ENCODE assay signal across 7 cellular contexts in genomic region chr10:788796-789748, GRCh38.
DNase-seq lines count a peak whose midpoint lies in the region; ATAC-seq and TF ChIP-seq lines count a peak whose summit lies in the region.

No MANE protein-coding gene starts in this region.

- H3K36me3 ChIP-seq in breast epithelium, result no peaks in the 10 kb centered on the region

- peaks cover 0 to 4% of the 10 kb centered on the region in 2 donors for H3K4me1 ChIP-seq in breast epithelium

- no peaks in the 10 kb centered on the region for H3K27me3 ChIP-seq in breast epithelium

- intact Hi-C loops in breast epithelium (cut with DNase I; ENCODE audit: low total_unique reads), result loop anchor here (10.0 kb wide), 1 partner anchor 284 kb away; no protein-coding TSS in a partner anchor

- H3K4me3 ChIP-seq in GM12864 (ENCODE audit: low read depth, low read length), result no peak overlapping the region
- H3K4me3 ChIP-seq in breast epithelium, result peak overlapping the region; percentile 25 to 74 (median 52)
- peak overlapping the region; percentile 7 for H3K4me3 ChIP-seq in skeletal muscle cell (ENCODE audit: low read depth, low read length)

- ATAC-seq in HG02884 (IDR thresholded peaks at IDR 0.05; ENCODE audit: unreplicated experiment), result no peak

- peak overlapping the region; percentile 40 to 43 for H3K27ac ChIP-seq in breast epithelium

- no peaks in the 10 kb centered on the region for H3K9me3 ChIP-seq in breast epithelium

- no peak for TF ChIP-seq POLR2A in breast epithelium (IDR thresholded peaks at IDR 0.05)

- no peak for DNase-seq in GM12864 (ENCODE audit: low read depth)
- DNase-seq in NCI-H748 treated with DMSO at 0.1 percent for 48 hours (lab: John Stamatoyannopoulos, UW), result peak; percentile 31
- DNase-seq in breast epithelium (ENCODE audit: low spot score in 2 of 2), result peak; percentile 77
- peak; percentile 82 for DNase-seq in inferior parietal cortex (ENCODE audit: extremely low spot score)
- DNase-seq in skeletal muscle cell (ENCODE audit: low read depth), result no peak
- no peak for DNase-seq in SIG-M5 (lab: John Stamatoyannopoulos, UW)

- peak; percentile 44 for TF ChIP-seq CTCF in GM12864 (IDR thresholded peaks at IDR 0.05; ENCODE audit: low read depth, low read length, missing control alignments)
- peak; percentile 11 to 76 (median 39) for TF ChIP-seq CTCF in breast epithelium (IDR thresholded peaks at IDR 0.05)

Comparison
In these comparisons a context has a peak if more than half of its experiments do, and no peak if none do; other contexts are left out.
1. DNase-seq: peak in NCI-H748 treated with DMSO at 0.1 percent for 48 hours (single experiment), breast epithelium (2 of 2) and inferior parietal cortex (single experiment); none in GM12864 (single experiment), skeletal muscle cell (single experiment) and SIG-M5 (single experiment).